Comparison of ENCODE assay signal across 1 cellular context in genomic region chr22:45163417-45164216, GRCh38.
TF ChIP-seq lines count a peak whose summit lies in the region.

NUP50 (plus strand) TSS chr22:45163925; CDS start chr22:45168178, 4,253 bp downstream.

TF ChIP-seq in HepG2, 621 proteins besides CTCF, POLR2A, EP300 and RAD21 (continued from another document and continues in another):
- TF ChIP-seq NFE2 (CRISPR knock-in tag; IDR thresholded peaks at IDR 0.05) (no peak), CHD4 (IDR thresholded peaks at IDR 0.05; ENCODE audit: borderline replicate concordance, low read length) (no peak), SUZ12 (IDR thresholded peaks at IDR 0.05; ENCODE audit: low read depth, low read length) (no peak), ZNF614 (CRISPR knock-in tag; IDR thresholded peaks at IDR 0.05; ENCODE audit: borderline replicate concordance) (peak; percentile 36; the same call in 1 of the 2 replicates), ZNF7 (CRISPR knock-in tag; IDR thresholded peaks at IDR 0.05) (no peak), ZNF512 (CRISPR knock-in tag; IDR thresholded peaks at IDR 0.05) (no peak), XBP1 (CRISPR knock-in tag; IDR thresholded peaks at IDR 0.05) (no peak), ZNF772 (CRISPR knock-in tag; IDR thresholded peaks at IDR 0.05) (peak; percentile 71; the same call in 1 of the 2 replicates), PTBP1 (IDR thresholded peaks at IDR 0.05; ENCODE audit: low read depth, low read length, poor library complexity, severe bottlenecking) (no peak), SP4 (CRISPR knock-in tag; IDR thresholded peaks at IDR 0.05) (no peak; the same call in 1 of the 2 replicates), PHF5A (CRISPR knock-in tag; IDR thresholded peaks at IDR 0.05; ENCODE audit: low read depth, unreplicated experiment) (no peak), ZNF83 (CRISPR knock-in tag; IDR thresholded peaks at IDR 0.05; ENCODE audit: borderline replicate concordance) (no peak), ZNF607 (CRISPR knock-in tag; IDR thresholded peaks at IDR 0.05; ENCODE audit: borderline replicate concordance) (peak; percentile 93), CBX5 (CRISPR knock-in tag; IDR thresholded peaks at IDR 0.05; ENCODE audit: borderline replicate concordance) (no peak), KDM5A (IDR thresholded peaks at IDR 0.05; ENCODE audit: borderline replicate concordance, low read length) (peak; percentile 47; the same call in 1 of the 2 replicates), ZNF574 (CRISPR knock-in tag; IDR thresholded peaks at IDR 0.05) (peak; percentile 85), ZNF282 (IDR thresholded peaks at IDR 0.05; ENCODE audit: partially characterized antibody) (no peak), PAWR (CRISPR knock-in tag; IDR thresholded peaks at IDR 0.05; ENCODE audit: borderline replicate concordance) (peak; percentile 44; the same call in 1 of the 2 replicates), ATAD3A (CRISPR knock-in tag; IDR thresholded peaks at IDR 0.05) (no peak), ZNF589 (CRISPR knock-in tag; conservative IDR thresholded peaks at IDR 0.05) (peak; percentile 59; the same call in 1 of the 2 replicates), ZFP36L1 (CRISPR knock-in tag; IDR thresholded peaks at IDR 0.05) (peak; percentile 93), THAP9 (CRISPR knock-in tag; IDR thresholded peaks at IDR 0.05; ENCODE audit: borderline replicate concordance) (peak; percentile 83), GFI1 (CRISPR knock-in tag; IDR thresholded peaks at IDR 0.05; ENCODE audit: borderline replicate concordance) (peak; percentile 71; the same call in 1 of the 2 replicates), ZNF552 (CRISPR knock-in tag; IDR thresholded peaks at IDR 0.05; ENCODE audit: borderline replicate concordance) (peak; percentile 94; the same call in 1 of the 2 replicates), ZNF367 (CRISPR knock-in tag; IDR thresholded peaks at IDR 0.05; ENCODE audit: borderline replicate concordance) (no peak; the same call in 1 of the 2 replicates), ZNF550 (CRISPR knock-in tag; IDR thresholded peaks at IDR 0.05; ENCODE audit: borderline replicate concordance) (0 out of 2 replicates have a peak, but pooled peaks have one; percentile 47), SALL1 (CRISPR knock-in tag; IDR thresholded peaks at IDR 0.05) (peak; percentile 92), ZNF17 (CRISPR knock-in tag; IDR thresholded peaks at IDR 0.05) (no peak), SMC3 (IDR thresholded peaks at IDR 0.05; ENCODE audit: low read length) (no peak), CENPBD1 (CRISPR knock-in tag; IDR thresholded peaks at IDR 0.05; ENCODE audit: borderline replicate concordance, low read depth) (no peak; the same call in 1 of the 2 replicates), RNF219 (CRISPR knock-in tag; IDR thresholded peaks at IDR 0.05) (no peak; the same call in 1 of the 2 replicates), ZNF329 (CRISPR knock-in tag; IDR thresholded peaks at IDR 0.05; ENCODE audit: low read depth) (peak; percentile 67; the same call in 1 of the 2 replicates), BCLAF1 (IDR thresholded peaks at IDR 0.05) (no peak), ZNF34 (CRISPR knock-in tag; IDR thresholded peaks at IDR 0.05; ENCODE audit: borderline replicate concordance) (peak; percentile 77; the same call in 1 of the 2 replicates), ZBED4 (CRISPR knock-in tag; IDR thresholded peaks at IDR 0.05; ENCODE audit: borderline replicate concordance) (peak; percentile 53; the same call in 1 of the 2 replicates), ZNF562 (CRISPR knock-in tag; IDR thresholded peaks at IDR 0.05; ENCODE audit: borderline replicate concordance) (no peak), ZNF710 (CRISPR knock-in tag; IDR thresholded peaks at IDR 0.05; ENCODE audit: borderline replicate concordance) (peak; percentile 72; the same call in 1 of the 2 replicates), IRF2 (CRISPR knock-in tag; IDR thresholded peaks at IDR 0.05) (peak; percentile 56; the same call in 1 of the 2 replicates), FIP1L1 (IDR thresholded peaks at IDR 0.05; ENCODE audit: borderline replicate concordance, insufficient read depth, low read depth, low read length) (0 out of 2 replicates have a peak, but pooled peaks have one; percentile 46), ZNF724P (CRISPR knock-in tag; IDR thresholded peaks at IDR 0.05; ENCODE audit: borderline replicate concordance) (peak; percentile 94; the same call in 1 of the 2 replicates), ZFP90 (CRISPR knock-in tag; IDR thresholded peaks at IDR 0.05; ENCODE audit: borderline replicate concordance) (peak; percentile 88; the same call in 1 of the 2 replicates), POGZ (CRISPR knock-in tag; IDR thresholded peaks at IDR 0.05) (peak; percentile 37; the same call in 1 of the 2 replicates), ZNF792 (CRISPR knock-in tag; IDR thresholded peaks at IDR 0.05) (peak; percentile 82), MTF2 (CRISPR knock-in tag; IDR thresholded peaks at IDR 0.05; ENCODE audit: borderline replicate concordance) (no peak)
